Comparison of ENCODE assay signal across 8 cellular contexts in genomic region chr7:141702047-141702567, GRCh38. TPM values are rescaled to one million over a fixed set of nuclear protein-coding genes. Genes with fewer than 3 reads are reported as not detected.
DNase-seq lines count a peak whose midpoint lies in the region; ATAC-seq and TF ChIP-seq lines count a peak whose summit lies in the region.

TSS of gene DENND11 (minus strand) at chr7:141702166. CDS start at chr7:141702153, 13 bp downstream.

- H3K27me3 ChIP-seq in DND-41 (ENCODE audit: insufficient read depth, low read length, poor library complexity) (peaks cover 8% of the 10 kb centered on the region), HUES48 (ENCODE audit: control insufficient read depth, insufficient read depth, low read length) (peaks cover 16% of the 10 kb centered on the region), brain microvascular endothelial cell (replicated peaks) (no peaks in the 10 kb centered on the region), skeletal muscle tissue (ENCODE audit: control insufficient read depth in 3 of 3, insufficient read depth in 3 of 3, low read length in 3 of 3) (no peaks in the 10 kb centered on the region)

- H4K20me1 ChIP-seq in DND-41 (ENCODE audit: insufficient read depth, low read length) = peaks cover 19% of the 10 kb centered on the region

- H3K79me2 ChIP-seq in DND-41 (ENCODE audit: insufficient read depth, low read length) = peaks cover 10% of the 10 kb centered on the region

- H3K4me1 ChIP-seq in DND-41 (ENCODE audit: insufficient read depth, low read length) (peaks cover 23% of the 10 kb centered on the region), HUES48 (ENCODE audit: control insufficient read depth, insufficient read depth, low read length) (peaks cover 26% of the 10 kb centered on the region), skeletal muscle tissue (ENCODE audit: control insufficient read depth in 3 of 3, insufficient read depth in 3 of 3, low read length in 3 of 3) (peaks cover 3 to 28% (median 15%) of the 10 kb centered on the region in 3 donors)

- H3K4me3 ChIP-seq in DND-41 (ENCODE audit: low read depth in 1 of 2, low read length in 2 of 2) (peak within 1 kb of the TSS; percentile 43 to 64; a peak in 3 of 4 replicates), HUES48 (ENCODE audit: low read depth, low read length) (peak within 1 kb of the TSS; percentile 81), brain microvascular endothelial cell (ENCODE audit: low read depth, low read length) (peak within 1 kb of the TSS; percentile 69), skeletal muscle tissue (ENCODE audit: low read length in 3 of 3) (peak within 1 kb of the TSS; percentile 79 to 87 (median 82))

- TF ChIP-seq CTCF in DND-41 (IDR thresholded peaks at IDR 0.05; ENCODE audit: borderline replicate concordance, extremely low read depth, low read length, poor library complexity, severe bottlenecking) (no peak), brain microvascular endothelial cell (IDR thresholded peaks at IDR 0.05; ENCODE audit: low read depth, low read length, missing control alignments) (no peak)

- in situ Hi-C loops in brain microvascular endothelial cell (cut with HindIII; ENCODE audit: low pct_ligation_motif_present, low sequenced_read_pairs) = no loop called here

- peak within 1 kb of the TSS; percentile 71 for H2AFZ ChIP-seq in DND-41 (ENCODE audit: low read depth, low read length)

- ATAC-seq in DND-41 (ENCODE audit: insufficient read depth, low read depth) (peak; percentile 56), GM21367 (IDR thresholded peaks at IDR 0.05; ENCODE audit: unreplicated experiment) (peak; percentile 66)

- peak within 1 kb of the TSS; percentile 86 for H3K4me2 ChIP-seq in DND-41 (ENCODE audit: insufficient read depth, low read length)

- H3K9me3 ChIP-seq in DND-41 (ENCODE audit: insufficient read depth, low read length, severe bottlenecking) (no peaks in the 10 kb centered on the region), HUES48 (ENCODE audit: control insufficient read depth, insufficient read depth, low read length) (no peaks in the 10 kb centered on the region), skeletal muscle tissue (ENCODE audit: control insufficient read depth in 3 of 3, low read length in 3 of 3) (no peaks in the 10 kb centered on the region)

- H3K27ac ChIP-seq in DND-41 (ENCODE audit: low read length) = peak within 1 kb of the TSS; percentile 42
- peak within 1 kb of the TSS; percentile 51 for H3K27ac ChIP-seq in HUES48 (ENCODE audit: low read depth, low read length)
- no peak within 1 kb of the TSS for H3K27ac ChIP-seq in brain microvascular endothelial cell
- H3K27ac ChIP-seq in skeletal muscle tissue (ENCODE audit: low read depth, low read length) = peak within 1 kb of the TSS; percentile 49

- DNase-seq in DND-41 (peak; percentile 29), T-helper 22 cell (ENCODE audit: low read depth) (peak; percentile 46), brain microvascular endothelial cell (no peak), iPS-NIHi7 (ENCODE audit: extremely low spot score) (peak; percentile 75), OCI-M2 (lab: John Stamatoyannopoulos, UW; ENCODE audit: unreplicated experiment) (no peak)

- H3K9ac ChIP-seq in DND-41 (ENCODE audit: low read depth, low read length) (peak within 1 kb of the TSS; percentile 64), HUES48 (ENCODE audit: low read depth, low read length) (peak within 1 kb of the TSS; percentile 48), skeletal muscle tissue (ENCODE audit: low read depth in 1 of 3, low read length in 3 of 3) (peak within 1 kb of the TSS; percentile 59 to 85 (median 82))

- no peaks in the 10 kb centered on the region for H3K36me3 ChIP-seq in DND-41 (ENCODE audit: insufficient read depth, low read length)
- H3K36me3 ChIP-seq in HUES48 (ENCODE audit: control insufficient read depth, insufficient read depth, low read length) = no peaks in the 10 kb centered on the region
- no peaks in the 10 kb centered on the region for H3K36me3 ChIP-seq in brain microvascular endothelial cell (replicated peaks)
- no peaks in the 10 kb centered on the region for H3K36me3 ChIP-seq in skeletal muscle tissue (ENCODE audit: control insufficient read depth in 3 of 3, insufficient read depth in 3 of 3, low read length in 3 of 3)

RNA-seq across cellular contexts. Expression of gene DENND11, which starts in this region (rescaled TPM):
- 11.5 TPM for total RNA-seq in skeletal muscle tissue

Comparison
In these comparisons a context has a peak if more than half of its experiments do, and no peak if none do; other contexts are left out.
1. DNase-seq: peak in DND-41 (single experiment), T-helper 22 cell (single experiment) and iPS-NIHi7 (single experiment); none in brain microvascular endothelial cell (single experiment) and OCI-M2 (single experiment).
2. Peak in every context shown above with its lines, with median percentiles within 50 percentile points of each other: H3K4me3 ChIP-seq and H3K9ac ChIP-seq.